ENCODE assay signal across 28 cellular contexts in genomic region chr4:147910315-147910714, GRCh38.
"Had no signal": no experiment of that assay in that cellular context is flagged by ENCODE, and none has a peak within 500 bp of the region (broad histone marks: within the 10 kb centered on the region; RNA-seq: fewer than 3 reads in every experiment).

No MANE protein-coding gene starts in this region.

- ATAC-seq: activated CD8-positive, alpha-beta T cell treated with anti-CD3 and anti-CD28 coated beads for 36 hours; activated naive CD8-positive, alpha-beta T cell treated with anti-CD3 and anti-CD28 coated beads, Interleukin-2, amount 50 U/mL, for 24 hours; body of pancreas; esophagus mucosa; WTC11 had no signal

- DNase-seq: activated CD4-positive, alpha-beta T cell treated with anti-CD3 and anti-CD28 coated beads for 48 hours; activated CD4-positive, alpha-beta T cell treated with anti-CD3 and anti-CD28 coated beads, Interleukin-2, amount 50 U/mL, for 1 hour; activated CD4-positive, alpha-beta T cell treated with anti-CD3 and anti-CD28 coated beads, Interleukin-2, amount 50 U/mL, for 48 hours; activated CD8-positive, alpha-beta memory T cell treated with anti-CD3 and anti-CD28 coated beads for 24 hours; activated CD8-positive, alpha-beta memory T cell treated with anti-CD3 and anti-CD28 coated beads, Interleukin-2, amount 50 U/mL, for 4 hours; activated CD8-positive, alpha-beta T cell treated with anti-CD3 and anti-CD28 coated beads for 36 hours; activated effector memory CD4-positive, alpha-beta T cell treated with anti-CD3 and anti-CD28 coated beads, Interleukin-2, amount 50 U/mL, for 16 hours; activated naive CD4-positive, alpha-beta T cell treated with anti-CD3 and anti-CD28 coated beads for 36 hours; activated naive CD8-positive, alpha-beta T cell treated with anti-CD3 and anti-CD28 coated beads for 36 hours; activated naive CD8-positive, alpha-beta T cell treated with anti-CD3 and anti-CD28 coated beads, Interleukin-2, amount 50 U/mL, for 24 hours; activated T-cell treated with anti-CD3 and anti-CD28 coated beads, Interleukin-2, amount 50 U/mL, for 1 hour; activated T-cell treated with anti-CD3 and anti-CD28 coated beads, Interleukin-2, amount 50 U/mL, for 48 hours; amygdala; aorta; body of pancreas; caudate nucleus; colonic mucosa; effector CD8-positive, alpha-beta T cell; endodermal cell; foreskin fibroblast; T-helper 1 cell; T-helper 2 cell had no signal

- H3K27ac Mint-ChIP-seq: activated CD8-positive, alpha-beta T cell treated with anti-CD3 and anti-CD28 coated beads for 36 hours; activated naive CD4-positive, alpha-beta T cell treated with anti-CD3 and anti-CD28 coated beads, Interleukin-2, amount 50 U/mL, for 24 hours; activated naive CD8-positive, alpha-beta T cell treated with anti-CD3 and anti-CD28 coated beads for 36 hours; activated naive CD8-positive, alpha-beta T cell treated with anti-CD3 and anti-CD28 coated beads, Interleukin-2, amount 50 U/mL, for 24 hours; activated T-helper 1 cell treated with anti-CD3 and anti-CD28 coated beads, Interleukin-12 subunit alpha, Interleukin-12 subunit beta, Interleukin-2, Interleukin-4 antibody, amounts not matched to agents 30 ng/mL and 10 ng/mL and 1 ng/mL, durations not matched to agents 14 hours and 24 hours and 36 hours; activated T-helper 2 cell treated with anti-CD3 and anti-CD28 coated beads, Interferon-gamma antibody, Interleukin-2, Interleukin-4, amounts not matched to agents 10 μg/mL and 5 μg/mL and 100 μg/mL, durations not matched to agents 14 hours and 24 hours and 36 hours; endodermal cell; WTC11 had no signal

- H3K36me3 ChIP-seq: colonic mucosa had no signal

- H3K27me3 ChIP-seq: adrenal gland, body of pancreas, colonic mucosa had no signal

- H3K9me3 ChIP-seq: adrenal gland, body of pancreas, colonic mucosa had no signal

- H3K4me3 Mint-ChIP-seq: activated CD8-positive, alpha-beta T cell treated with anti-CD3 and anti-CD28 coated beads for 36 hours; activated naive CD4-positive, alpha-beta T cell treated with anti-CD3 and anti-CD28 coated beads for 36 hours; activated naive CD4-positive, alpha-beta T cell treated with anti-CD3 and anti-CD28 coated beads, Interleukin-2, amount 50 U/mL, for 24 hours; activated naive CD8-positive, alpha-beta T cell treated with anti-CD3 and anti-CD28 coated beads for 36 hours; activated naive CD8-positive, alpha-beta T cell treated with anti-CD3 and anti-CD28 coated beads, Interleukin-2, amount 50 U/mL, for 24 hours; activated T-helper 1 cell treated with anti-CD3 and anti-CD28 coated beads, Interleukin-12 subunit alpha, Interleukin-12 subunit beta, Interleukin-2, Interleukin-4 antibody, amounts not matched to agents 30 ng/mL and 10 ng/mL and 1 ng/mL, durations not matched to agents 14 hours and 24 hours and 36 hours; endodermal cell; WTC11 had no signal

- H3K4me3 ChIP-seq: adrenal gland, body of pancreas, colonic mucosa had no signal

- H3K4me1 ChIP-seq: body of pancreas, colonic mucosa had no signal

- H3K27me3 Mint-ChIP-seq: activated CD8-positive, alpha-beta T cell treated with anti-CD3 and anti-CD28 coated beads for 36 hours; activated naive CD4-positive, alpha-beta T cell treated with anti-CD3 and anti-CD28 coated beads, Interleukin-2, amount 50 U/mL, for 24 hours; activated naive CD8-positive, alpha-beta T cell treated with anti-CD3 and anti-CD28 coated beads for 36 hours; activated naive CD8-positive, alpha-beta T cell treated with anti-CD3 and anti-CD28 coated beads, Interleukin-2, amount 50 U/mL, for 24 hours had no signal

- H3K4me1 Mint-ChIP-seq: activated naive CD4-positive, alpha-beta T cell treated with anti-CD3 and anti-CD28 coated beads, Interleukin-2, amount 50 U/mL, for 24 hours; activated naive CD8-positive, alpha-beta T cell treated with anti-CD3 and anti-CD28 coated beads for 36 hours; activated naive CD8-positive, alpha-beta T cell treated with anti-CD3 and anti-CD28 coated beads, Interleukin-2, amount 50 U/mL, for 24 hours; endodermal cell had no signal

- H3K9me3 Mint-ChIP-seq: activated CD8-positive, alpha-beta T cell treated with anti-CD3 and anti-CD28 coated beads for 36 hours; activated naive CD4-positive, alpha-beta T cell treated with anti-CD3 and anti-CD28 coated beads, Interleukin-2, amount 50 U/mL, for 24 hours; activated naive CD8-positive, alpha-beta T cell treated with anti-CD3 and anti-CD28 coated beads for 36 hours; activated naive CD8-positive, alpha-beta T cell treated with anti-CD3 and anti-CD28 coated beads, Interleukin-2, amount 50 U/mL, for 24 hours had no signal

- H3K27ac ChIP-seq: body of pancreas, colonic mucosa had no signal
